19 cellular contexts compared by ENCODE assay signal in genomic region chr3:154852515-154852914, GRCh38.
DNase-seq lines count a peak whose midpoint lies in the region; ATAC-seq and TF ChIP-seq lines count a peak whose summit lies in the region.
"Had no signal": no experiment of that assay in that cellular context is flagged by ENCODE, and none has a peak within 500 bp of the region (broad histone marks: within the 10 kb centered on the region; RNA-seq: fewer than 3 reads in every experiment).

No MANE protein-coding gene starts in this region.

- dilution Hi-C loops in IMR-90 (cut with HindIII; ENCODE audit: low sequenced_read_pairs, unreplicated experiment) = no loop called here

- H2BK5ac ChIP-seq in IMR-90 (ENCODE audit: low read depth, low read length, poor library complexity, severe bottlenecking) (peak overlapping the region; percentile 74), mesenchymal stem cell (ENCODE audit: low read depth, low read length, poor library complexity, severe bottlenecking) (no peak overlapping the region), neuronal stem cell (ENCODE audit: low read length) (no peak overlapping the region)

- H2BK15ac ChIP-seq in IMR-90 (ENCODE audit: low read depth, low read length) = peak overlapping the region; percentile 42; the same call in 1 of the 3 replicates
- no peak overlapping the region for H2BK15ac ChIP-seq in mesenchymal stem cell (ENCODE audit: low read depth, poor library complexity, severe bottlenecking)
- H2BK15ac ChIP-seq in neuronal stem cell (ENCODE audit: low read length) = no peak overlapping the region

- H3K27ac ChIP-seq in IMR-90 (ENCODE audit: insufficient read depth, low read length) = no peak overlapping the region
- H3K27ac ChIP-seq in mesenchymal stem cell (ENCODE audit: low read length, poor library complexity, severe bottlenecking) = no peak overlapping the region
- H3K27ac ChIP-seq in neuronal stem cell (replicated peaks; ENCODE audit: low read length) = no peak overlapping the region
- H3K27ac ChIP-seq: GM23248 had no signal

- H2AFZ ChIP-seq in IMR-90 (replicated peaks; ENCODE audit: low read length, poor library complexity) (no peak overlapping the region), mesenchymal stem cell (ENCODE audit: low read depth, low read length) (no peak overlapping the region), neuronal stem cell (ENCODE audit: low read length) (no peak overlapping the region)
- H2AFZ ChIP-seq: GM23248 had no signal

- POLR2A ChIA-PET in IMR-90 (lab: Charles Lee; ENCODE audit: unreplicated experiment) = no interaction called here

- H4K8ac ChIP-seq in IMR-90 (ENCODE audit: low read depth in 2 of 2, low read length in 2 of 2) (0 out of 4 replicates have a peak overlapping the region, but pooled peaks of 1 of the 2 experiments have one; percentile 10), mesenchymal stem cell (ENCODE audit: low read length) (no peak overlapping the region), neuronal stem cell (ENCODE audit: low read depth, low read length) (no peak overlapping the region)

- BruUV-seq in IMR-90 (replicated peaks; lab: Mats Ljungman, UMichigan) = no TSS peak

- DNase-seq in HT-29 (ENCODE audit: low spot score) (peak; percentile 13), IMR-90 (peak; percentile 51), epithelial cell of esophagus (ENCODE audit: low read depth) (peak; percentile 48), mesenchymal stem cell (peak; percentile 35), neuronal stem cell (ENCODE audit: low spot score) (no peak)
- DNase-seq in activated CD4-positive, CD25-positive, alpha-beta regulatory T cell (lab: John Stamatoyannopoulos, UW) = no peak
- no peak for DNase-seq in activated CD4-positive, CD25-positive, alpha-beta regulatory T cell treated with anti-CD3 and anti-CD28 coated beads, Interleukin-2, amount 50 U/mL, for 72 hours
- DNase-seq: ACHN; BE2C; C1 segment of cervical spinal cord; CD4-positive, CD25-positive, alpha-beta regulatory T cell; CD8-positive, alpha-beta memory T cell; COR-L47; DMS79 treated with DMSO at 0.1 percent for 48 hours; GM23248; KBM-7 had no signal

- no peaks in the 10 kb centered on the region for H3K36me3 ChIP-seq in IMR-90 (ENCODE audit: control insufficient read depth, insufficient read depth, low read length)
- H3K36me3 ChIP-seq in mesenchymal stem cell (ENCODE audit: control insufficient read depth in 1 of 2, insufficient read depth in 2 of 2, low read depth in 1 of 2, low read length in 2 of 2) = no peaks in the 10 kb centered on the region
- no peaks in the 10 kb centered on the region for H3K36me3 ChIP-seq in neuronal stem cell (replicated peaks in 1 of 2; ENCODE audit: control insufficient read depth in 2 of 2, insufficient read depth in 2 of 2, low read length in 2 of 2)
- H3K36me3 ChIP-seq: BE2C, HAP-1 had no signal

- H2BK12ac ChIP-seq in mesenchymal stem cell (ENCODE audit: low read length in 2 of 2) (no peak overlapping the region), neuronal stem cell (ENCODE audit: low read length) (no peak overlapping the region)

- H3K9ac ChIP-seq in IMR-90 (ENCODE audit: low read depth, low read length) = no peak overlapping the region
- no peak overlapping the region for H3K9ac ChIP-seq in mesenchymal stem cell (ENCODE audit: low read length)
- H3K9ac ChIP-seq in neuronal stem cell (ENCODE audit: low read depth, low read length, poor library complexity) = no peak overlapping the region
- H3K9ac ChIP-seq: GM23248 had no signal

- H2BK120ac ChIP-seq in IMR-90 (ENCODE audit: low read depth, low read length) (peak overlapping the region; percentile 35; the same call in 1 of the 2 replicates), mesenchymal stem cell (ENCODE audit: low read depth, low read length) (no peak overlapping the region), neuronal stem cell (ENCODE audit: low read depth, low read length) (no peak overlapping the region)

- H3K4ac ChIP-seq in IMR-90 (ENCODE audit: low read depth, low read length) = peak overlapping the region; percentile 49; the same call in 1 of the 2 replicates
- no peak overlapping the region for H3K4ac ChIP-seq in mesenchymal stem cell (ENCODE audit: low read depth in 1 of 2, low read length in 2 of 2)
- no peak overlapping the region for H3K4ac ChIP-seq in neuronal stem cell (ENCODE audit: low read length)

- no peak for TF ChIP-seq POLR2A in IMR-90 (IDR thresholded peaks at IDR 0.05; ENCODE audit: low read depth, low read length)

- peaks cover 2% of the 10 kb centered on the region; the same call in 1 of the 2 replicates for H3K4me1 ChIP-seq in IMR-90 (ENCODE audit: control insufficient read depth, insufficient read depth, low read length)
- H3K4me1 ChIP-seq in mesenchymal stem cell (ENCODE audit: control insufficient read depth, insufficient read depth, low read depth, low read length) = no peaks in the 10 kb centered on the region
- H3K4me1 ChIP-seq in neuronal stem cell (ENCODE audit: control insufficient read depth in 2 of 2, insufficient read depth in 1 of 2, low read depth in 1 of 2, low read length in 2 of 2) = no peaks in the 10 kb centered on the region
- H3K4me1 ChIP-seq: BE2C, HAP-1 had no signal

- intact Hi-C loops in IMR-90 (cut with micrococcal nuclease) = no loop called here

- H4K20me1 ChIP-seq in IMR-90 (ENCODE audit: insufficient read depth, low read length) = no peaks in the 10 kb centered on the region

- H2AK9ac ChIP-seq in IMR-90 (replicated peaks; ENCODE audit: low read depth, low read length, poor library complexity) = no peak overlapping the region

- H3K4me2 ChIP-seq in IMR-90 (ENCODE audit: low read depth, low read length) (peak overlapping the region; percentile 12; the same call in 1 of the 2 replicates), mesenchymal stem cell (ENCODE audit: low read length, poor library complexity, severe bottlenecking) (no peak overlapping the region), neuronal stem cell (ENCODE audit: insufficient read depth, low read length, poor library complexity, severe bottlenecking) (no peak overlapping the region)

- H3K79me1 ChIP-seq in IMR-90 (ENCODE audit: low read depth in 1 of 2, low read length in 2 of 2) (no peaks in the 10 kb centered on the region), mesenchymal stem cell (replicated peaks; ENCODE audit: low read length, poor library complexity, severe bottlenecking) (no peaks in the 10 kb centered on the region), neuronal stem cell (ENCODE audit: low read depth, low read length) (no peaks in the 10 kb centered on the region)

- WGBS in IMR-90 (ENCODE audit: extremely low coverage in 2 of 2, insufficient read length in 1 of 2), 2 experiments = no CpG with 5 or more reads among the region's 1 CpG
- 100% methylated on average over 1 of the region's 1 CpG for WGBS in mesenchymal stem cell
- WGBS in neuronal stem cell (ENCODE audit: extremely low coverage in 2 of 2, insufficient read length in 2 of 2, insufficient replicate concordance in 1 of 2), 2 donors = no CpG with 5 or more reads among the region's 1 CpG

- H3K4me3 ChIP-seq in IMR-90 (ENCODE audit: insufficient read depth, low read depth, low read length) (no peak overlapping the region), epithelial cell of esophagus (ENCODE audit: low read length) (no peak overlapping the region), mesenchymal stem cell (ENCODE audit: insufficient read depth in 1 of 2, low read depth in 1 of 2, low read length in 2 of 2) (no peak overlapping the region), neuronal stem cell (ENCODE audit: low read length in 2 of 2) (no peak overlapping the region)
- H3K4me3 ChIP-seq: GM12878, GM23248, HAP-1 had no signal

- TF ChIP-seq RAD21 in IMR-90 (IDR thresholded peaks at IDR 0.05; ENCODE audit: low read length) = no peak

- H4K91ac ChIP-seq in IMR-90 (ENCODE audit: insufficient read depth, low read depth, low read length) (no peak overlapping the region), mesenchymal stem cell (ENCODE audit: low read length) (no peak overlapping the region), neuronal stem cell (ENCODE audit: low read depth, low read length, poor library complexity) (no peak overlapping the region)

- in situ Hi-C loops in IMR-90 (cut with MboI; ENCODE audit: low sequenced_read_pairs) = no loop called here

- H3K27me3 ChIP-seq in IMR-90 (ENCODE audit: control insufficient read depth, insufficient read depth, low read length) (no peaks in the 10 kb centered on the region), mesenchymal stem cell (ENCODE audit: control insufficient read depth in 1 of 2, insufficient read depth in 1 of 2, low read length in 2 of 2) (no peaks in the 10 kb centered on the region), neuronal stem cell (ENCODE audit: control insufficient read depth in 3 of 3, insufficient read depth in 3 of 3, low read depth in 1 of 3, low read length in 3 of 3) (no peaks in the 10 kb centered on the region)
- H3K27me3 ChIP-seq: BE2C had no signal

- H3K56ac ChIP-seq in IMR-90 (ENCODE audit: extremely low read depth, insufficient read depth, low read length) = no peak overlapping the region

- H3K18ac ChIP-seq in IMR-90 (ENCODE audit: low read depth, low read length) (peak overlapping the region; percentile 64; the same call in 1 of the 2 replicates), mesenchymal stem cell (ENCODE audit: low read depth in 1 of 2, low read length in 2 of 2) (no peak overlapping the region), neuronal stem cell (ENCODE audit: low read length) (no peak overlapping the region)

- H3K14ac ChIP-seq in IMR-90 (replicated peaks; ENCODE audit: low read depth, low read length) (0 out of 2 replicates have a peak overlapping the region, but pooled peaks have one; percentile 58), mesenchymal stem cell (ENCODE audit: low read length in 2 of 2) (no peak overlapping the region), neuronal stem cell (ENCODE audit: low read length) (no peak overlapping the region)

- CTCF ChIA-PET in IMR-90 (lab: Yijun Ruan, JAX) = no interaction called here

- H3K23ac ChIP-seq in IMR-90 (ENCODE audit: low read depth, low read length) (no peak overlapping the region), mesenchymal stem cell (ENCODE audit: low read length in 2 of 2) (no peak overlapping the region), neuronal stem cell (ENCODE audit: low read depth, low read length, poor library complexity) (no peak overlapping the region)

- H4K5ac ChIP-seq in IMR-90 (ENCODE audit: low read depth, low read length) = no peak overlapping the region

- H2AK5ac ChIP-seq in IMR-90 (ENCODE audit: low read depth, low read length) = no peak overlapping the region
- H2AK5ac ChIP-seq in mesenchymal stem cell (ENCODE audit: low read length, severe bottlenecking) = no peak overlapping the region
- no peak overlapping the region for H2AK5ac ChIP-seq in neuronal stem cell (ENCODE audit: low read depth, low read length)

- TF ChIP-seq CTCF in IMR-90 (conservative IDR thresholded peaks at IDR 0.05; ENCODE audit: low read depth, low read length) = no peak
- TF ChIP-seq CTCF in epithelial cell of esophagus (IDR thresholded peaks at IDR 0.05; ENCODE audit: insufficient read depth, low read depth, low read length, missing control alignments) = no peak

- ATAC-seq in IMR-90 (ENCODE audit: low read depth) (peak; percentile 61), GM18517 (IDR thresholded peaks at IDR 0.05; ENCODE audit: unreplicated experiment) (no peak)
- ATAC-seq: GM12878 had no signal

- no peaks in the 10 kb centered on the region for H3K9me1 ChIP-seq in IMR-90 (ENCODE audit: insufficient read depth, low read length)

- 0 out of 2 replicates have a peak overlapping the region, but pooled peaks have one; percentile 5 for H2BK20ac ChIP-seq in IMR-90 (ENCODE audit: low read depth, low read length)

- H3K9me3 ChIP-seq in IMR-90 (ENCODE audit: control insufficient read depth, insufficient read depth, low read length) = no peaks in the 10 kb centered on the region
- H3K9me3 ChIP-seq in mesenchymal stem cell (ENCODE audit: control insufficient read depth, low read length) = no peaks in the 10 kb centered on the region
- no peaks in the 10 kb centered on the region for H3K9me3 ChIP-seq in neuronal stem cell (replicated peaks in 1 of 2; ENCODE audit: control insufficient read depth in 2 of 2, insufficient read depth in 1 of 2, low read depth in 1 of 2, low read length in 2 of 2)
- H3K9me3 ChIP-seq: BE2C, HAP-1 had no signal

Comparison
In these comparisons a context has a peak if more than half of its experiments do, and no peak if none do; other contexts are left out.
1. DNase-seq: peak in HT-29 (single experiment), IMR-90 (single experiment), epithelial cell of esophagus (single experiment) and mesenchymal stem cell (single experiment); none in activated CD4-positive, CD25-positive, alpha-beta regulatory T cell (0 of 4), neuronal stem cell (single experiment) and activated CD4-positive, CD25-positive, alpha-beta regulatory T cell treated with anti-CD3 and anti-CD28 coated beads, Interleukin-2, amount 50 U/mL, for 72 hours (single experiment).